Comparison of ENCODE assay signal across 28 cellular contexts in the genomic region with DNA sequence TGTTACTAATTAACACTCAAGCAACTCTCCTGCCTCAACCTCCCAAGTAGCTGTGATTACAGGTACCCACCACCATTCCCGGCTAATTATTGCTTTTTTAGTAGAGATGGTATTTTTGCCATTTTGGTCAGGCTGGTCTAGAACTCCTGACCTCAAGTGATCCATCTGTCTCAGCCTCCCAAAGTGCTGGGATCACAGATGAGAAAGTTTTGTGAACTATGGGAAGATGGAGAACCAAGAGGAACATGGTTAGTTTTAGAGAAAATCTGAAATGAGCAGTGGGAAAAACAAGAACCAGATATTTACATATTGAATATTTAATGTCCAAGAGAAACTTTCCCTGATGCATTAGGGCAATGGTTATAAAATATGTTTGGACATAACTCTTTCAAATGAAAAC.
"Had no signal": no experiment of that assay in that cellular context is flagged by ENCODE, and none has a peak within 500 bp of the region (broad histone marks: within the 10 kb centered on the region; RNA-seq: fewer than 3 reads in every experiment).

No MANE protein-coding gene starts in this region.

- H3K36me3 Mint-ChIP-seq: stimulated activated effector memory CD8-positive, alpha-beta T cell treated with anti-CD3 and anti-CD28 coated beads, Interleukin-12 subunit alpha, Interleukin-12 subunit beta, amount 100 ng/mL, for 72 hours; stimulated activated memory B cell treated with anti-CD40 and anti-IgM and Interleukin-4, amounts not matched to agents 10 μg/mL and 1 μg/mL and 100 μg/mL, for 72 hours; stimulated activated naive B cell treated with anti-CD40 and anti-IgM and Interleukin-4, amounts not matched to agents 10 μg/mL and 1 μg/mL and 100 μg/mL, for 72 hours had no signal

- H3K4me1 Mint-ChIP-seq: stimulated activated effector memory CD8-positive, alpha-beta T cell treated with anti-CD3 and anti-CD28 coated beads, Interleukin-12 subunit alpha, Interleukin-12 subunit beta, amount 100 ng/mL, for 72 hours; stimulated activated memory B cell treated with anti-CD40 and anti-IgM and Interleukin-4, amounts not matched to agents 10 μg/mL and 1 μg/mL and 100 μg/mL, for 72 hours; stimulated activated naive B cell treated with anti-CD40 and anti-IgM and Interleukin-4, amounts not matched to agents 10 μg/mL and 1 μg/mL and 100 μg/mL, for 72 hours; stimulated activated naive CD8-positive, alpha-beta T cell treated with anti-CD3 and anti-CD28 coated beads, Interleukin-15, amount 100 ng/mL, for 72 hours had no signal

- H3K27ac ChIP-seq: suprapubic skin, testis, thoracic aorta, thyroid gland, tibial nerve, transverse colon, upper lobe of left lung, upper lobe of right lung, uterus, vagina had no signal

- H3K9me3 ChIP-seq: suprapubic skin, testis, thoracic aorta, thyroid gland, tibial artery, tibial nerve, transverse colon, upper lobe of left lung, upper lobe of right lung, uterus, vagina had no signal

- DNase-seq: stimulated activated CD4-positive, alpha-beta T cell treated with anti-CD3 and anti-CD28 coated beads, Interleukin-2, amount 100 ng/mL, for 48 hours; stimulated activated CD4-positive, alpha-beta T cell treated with anti-CD3 and anti-CD28 coated beads, Interleukin-4, amount 100 ng/mL, for 1 hour; stimulated activated CD4-positive, alpha-beta T cell treated with anti-CD3 and anti-CD28 coated beads, Interleukin-4, amount 100 ng/mL, for 24 hours; stimulated activated CD4-positive, alpha-beta T cell treated with anti-CD3 and anti-CD28 coated beads, Interleukin-4, amount 100 ng/mL, for 4 hours; stimulated activated CD8-positive, alpha-beta memory T cell treated with anti-CD3 and anti-CD28 coated beads, Interleukin-4, amount 100 ng/mL, for 48 hours; stimulated activated naive B cell treated with anti-CD40 and anti-IgM and Interleukin-4, amounts not matched to agents 10 μg/mL and 1 μg/mL and 100 μg/mL, for 72 hours; stimulated activated naive CD4-positive, alpha-beta T cell; stimulated activated naive CD4-positive, alpha-beta T cell treated with Interleukin-2 at 50 U/mL for 16 hours; stimulated activated naive CD8-positive, alpha-beta T cell treated with anti-CD3 and anti-CD28 coated beads, Interleukin-15, amount 100 ng/mL, for 72 hours; stimulated activated naive CD8-positive, alpha-beta T cell treated with anti-CD3 and anti-CD28 coated beads, Interleukin-15, Interleukin-2, amounts not matched to agents 100 U/mL and 50 U/mL, for 24 hours; substantia nigra; testis; thyroid gland; tibial artery; transverse colon; trophoblast cell; upper lobe of left lung; upper lobe of right lung; uterus had no signal

- H3K4me3 ChIP-seq: suprapubic skin, testis, thoracic aorta, thyroid gland, tibial artery, tibial nerve, transverse colon, upper lobe of left lung, upper lobe of right lung, uterus, vagina had no signal

- H3K36me3 ChIP-seq: suprapubic skin, thoracic aorta, thyroid gland, tibial artery, tibial nerve, transverse colon, upper lobe of left lung, upper lobe of right lung, uterus, vagina had no signal

- H3K27me3 Mint-ChIP-seq: stimulated activated memory B cell treated with anti-CD40 and anti-IgM and Interleukin-4, amounts not matched to agents 10 μg/mL and 1 μg/mL and 100 μg/mL, for 72 hours; stimulated activated naive B cell treated with anti-CD40 and anti-IgM and Interleukin-4, amounts not matched to agents 10 μg/mL and 1 μg/mL and 100 μg/mL, for 72 hours; stimulated activated naive CD8-positive, alpha-beta T cell treated with anti-CD3 and anti-CD28 coated beads, Interleukin-15, amount 100 ng/mL, for 72 hours; stimulated activated naive CD8-positive, alpha-beta T cell treated with anti-CD3 and anti-CD28 coated beads, Interleukin-15, Interleukin-2, amounts not matched to agents 100 ng/mL and 50 ng/mL, for 24 hours; type B pancreatic cell had no signal

- FAIRE-seq: urothelium cell line had no signal

- H3K4me1 ChIP-seq: testis, thyroid gland, transverse colon, upper lobe of right lung, uterus, vagina had no signal

- H3K9me3 Mint-ChIP-seq: type B pancreatic cell had no signal

- ATAC-seq: stimulated activated effector memory CD8-positive, alpha-beta T cell treated with anti-CD3 and anti-CD28 coated beads, Interleukin-12 subunit alpha, Interleukin-12 subunit beta, amount 100 ng/mL, for 72 hours; stimulated activated memory B cell treated with anti-CD40 and anti-IgM and Interleukin-4, amounts not matched to agents 10 μg/mL and 1 μg/mL and 100 μg/mL, for 72 hours; stimulated activated naive B cell treated with anti-CD40 and anti-IgM and Interleukin-4, amounts not matched to agents 10 μg/mL and 1 μg/mL and 100 μg/mL, for 72 hours; stimulated activated naive CD8-positive, alpha-beta T cell treated with anti-CD3 and anti-CD28 coated beads, Interleukin-15, amount 100 ng/mL, for 72 hours; stimulated activated naive CD8-positive, alpha-beta T cell treated with anti-CD3 and anti-CD28 coated beads, Interleukin-15, Interleukin-2, amounts not matched to agents 100 U/mL and 50 U/mL, for 24 hours; upper lobe of right lung had no signal

- H3K4me3 Mint-ChIP-seq: stimulated activated effector memory CD8-positive, alpha-beta T cell treated with anti-CD3 and anti-CD28 coated beads, Interleukin-12 subunit alpha, Interleukin-12 subunit beta, amount 100 ng/mL, for 72 hours; stimulated activated memory B cell treated with anti-CD40 and anti-IgM and Interleukin-4, amounts not matched to agents 10 μg/mL and 1 μg/mL and 100 μg/mL, for 72 hours; stimulated activated naive B cell treated with anti-CD40 and anti-IgM and Interleukin-4, amounts not matched to agents 10 μg/mL and 1 μg/mL and 100 μg/mL, for 72 hours; stimulated activated naive CD8-positive, alpha-beta T cell treated with anti-CD3 and anti-CD28 coated beads, Interleukin-15, amount 100 ng/mL, for 72 hours; stimulated activated naive CD8-positive, alpha-beta T cell treated with anti-CD3 and anti-CD28 coated beads, Interleukin-15, Interleukin-2, amounts not matched to agents 100 ng/mL and 50 ng/mL, for 24 hours; type B pancreatic cell had no signal

- H3K27ac Mint-ChIP-seq: stimulated activated effector memory CD8-positive, alpha-beta T cell treated with anti-CD3 and anti-CD28 coated beads, Interleukin-12 subunit alpha, Interleukin-12 subunit beta, amount 100 ng/mL, for 72 hours; stimulated activated memory B cell treated with anti-CD40 and anti-IgM and Interleukin-4, amounts not matched to agents 10 μg/mL and 1 μg/mL and 100 μg/mL, for 72 hours; stimulated activated naive B cell treated with anti-CD40 and anti-IgM and Interleukin-4, amounts not matched to agents 10 μg/mL and 1 μg/mL and 100 μg/mL, for 72 hours; stimulated activated naive CD8-positive, alpha-beta T cell treated with anti-CD3 and anti-CD28 coated beads, Interleukin-15, amount 100 ng/mL, for 72 hours; stimulated activated naive CD8-positive, alpha-beta T cell treated with anti-CD3 and anti-CD28 coated beads, Interleukin-15, Interleukin-2, amounts not matched to agents 100 ng/mL and 50 ng/mL, for 24 hours; type B pancreatic cell had no signal

- H3K27me3 ChIP-seq: suprapubic skin, testis, thyroid gland, tibial artery, tibial nerve, transverse colon, upper lobe of left lung, upper lobe of right lung, uterus, vagina had no signal
